In the genomic region with DNA sequence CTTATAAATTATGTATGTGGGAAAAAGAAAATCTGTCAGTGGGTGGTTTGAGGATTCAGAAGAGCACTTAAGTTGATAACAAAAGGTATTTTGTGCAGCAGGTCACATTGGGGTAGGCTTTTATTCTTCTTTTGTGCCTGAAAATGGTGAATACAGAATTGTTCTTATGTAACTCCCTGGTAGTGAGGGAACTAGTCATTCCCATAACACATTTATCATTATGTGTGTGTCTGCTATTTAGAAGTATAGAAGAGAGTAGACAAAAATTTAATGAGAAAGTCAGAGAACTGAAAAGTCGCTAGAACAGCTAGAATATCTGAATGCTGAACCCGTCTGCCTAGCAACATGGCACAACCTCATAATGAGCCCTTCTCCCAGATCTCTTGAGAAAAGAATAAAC, we compare ENCODE assay signal across 22 cellular contexts.
A peak's percentile ranks its signal among the peaks of the same experiment; 100 is the strongest.
DNase-seq lines count a peak whose midpoint lies in the region; ATAC-seq and TF ChIP-seq lines count a peak whose summit lies in the region.
"Had no signal": no experiment of that assay in that cellular context is flagged by ENCODE, and none has a peak within 500 bp of the region (broad histone marks: within the 10 kb centered on the region; RNA-seq: fewer than 3 reads in every experiment).

No MANE protein-coding gene starts in this region.

- H3K36me3 ChIP-seq in mesodermal cell (ENCODE audit: control insufficient read depth, insufficient read depth, low read length): no peaks in the 10 kb centered on the region
- no peaks in the 10 kb centered on the region for H3K36me3 ChIP-seq in ascending aorta

- intact Hi-C loops in ascending aorta (cut with DNase I): no loop called here

- H3K4me1 Mint-ChIP-seq in brain: peaks cover 27% of the 10 kb centered on the region

- DNase-seq in NCI-H345 (lab: John Stamatoyannopoulos, UW): peak; percentile 19
- DNase-seq in NCI-H345 treated with DMSO at 0.1 percent for 48 hours (lab: John Stamatoyannopoulos, UW; ENCODE audit: unreplicated experiment): no peak
- DNase-seq in pons (ENCODE audit: low spot score): peak; percentile 46
- DNase-seq in ascending aorta (ENCODE audit: low spot score in 2 of 2): no peak
- no peak for DNase-seq in UCSD-AML1 (lab: John Stamatoyannopoulos, UW; ENCODE audit: unreplicated experiment)
- DNase-seq: AML-193; C1 segment of cervical spinal cord; CD8-positive, alpha-beta T cell; GOT3; HCEC 1CT; IMR-90; NCI-H1694 treated with DMSO at 0.1 percent for 48 hours; NCI-H2081 treated with DMSO at 0.1 percent for 48 hours; NCI-H2227 treated with DMSO at 0.1 percent for 48 hours; NCI-H524; PC-3; SHP77; SK-N-SH had no signal

- H3K4me3 ChIP-seq in mesodermal cell (ENCODE audit: extremely low read depth, insufficient read depth, low read length, poor library complexity, severe bottlenecking) (no peak overlapping the region), ascending aorta (no peak overlapping the region)

- H3K9me3 Mint-ChIP-seq in brain: peaks cover 0 to 3% (median 0%) of the 10 kb centered on the region in 5 experiments
- H3K9me3 Mint-ChIP-seq: CD8-positive, alpha-beta T cell had no signal

- H3K36me3 Mint-ChIP-seq in brain: no peaks in the 10 kb centered on the region
- H3K36me3 Mint-ChIP-seq: CD8-positive, alpha-beta T cell had no signal

- no peak for ATAC-seq in HG03045 (IDR thresholded peaks at IDR 0.05; ENCODE audit: unreplicated experiment)
- ATAC-seq: CD8-positive, alpha-beta T cell; PC-3 had no signal

- peaks cover 3% of the 10 kb centered on the region for H3K9me3 ChIP-seq in mesodermal cell (ENCODE audit: control insufficient read depth, low read length)
- H3K9me3 ChIP-seq in ascending aorta: no peaks in the 10 kb centered on the region
- H3K9me3 ChIP-seq: SK-N-SH had no signal

- H3K27me3 ChIP-seq in ascending aorta: no peaks in the 10 kb centered on the region

- no peaks in the 10 kb centered on the region for H3K27me3 Mint-ChIP-seq in brain

- peak overlapping the region; percentile 65 for H3K27ac ChIP-seq in mesodermal cell (ENCODE audit: low read depth, low read length, severe bottlenecking)
- no peak overlapping the region for H3K27ac ChIP-seq in ascending aorta
- H3K27ac ChIP-seq: KMS-11 had no signal

- WGBS in mesodermal cell (ENCODE audit: insufficient coverage in 2 of 2), 2 experiments: 67% methylated on average over 1 of the region's 2 CpGs; no CpG with 5 or more reads in 1 of the 2 experiments

- H3K27ac Mint-ChIP-seq in brain: peak overlapping the region; percentile 51 to 93 (median 83)
- H3K27ac Mint-ChIP-seq: CD8-positive, alpha-beta T cell had no signal

- H3K4me1 ChIP-seq in mesodermal cell (ENCODE audit: control insufficient read depth, insufficient read depth, low read length, poor library complexity, severe bottlenecking) (no peaks in the 10 kb centered on the region), ascending aorta (no peaks in the 10 kb centered on the region)

- no peak for TF ChIP-seq CTCF in brain (conservative IDR thresholded peaks at IDR 0.05)
- TF ChIP-seq CTCF in ascending aorta (IDR thresholded peaks at IDR 0.05): no peak

- H3K4me3 Mint-ChIP-seq in brain: peak overlapping the region; percentile 20 to 67 (median 61)
- H3K4me3 Mint-ChIP-seq: CD8-positive, alpha-beta T cell had no signal

Comparison
In these comparisons a context has a peak if more than half of its experiments do, and no peak if none do; other contexts are left out.
1. DNase-seq: peak in NCI-H345 (single experiment) and pons (single experiment); none in NCI-H345 treated with DMSO at 0.1 percent for 48 hours (single experiment), ascending aorta (0 of 2) and UCSD-AML1 (single experiment).